In genomic region chr11:102849319-102849718, GRCh38 we compare ENCODE assay signal across 28 cellular contexts. TPM values are rescaled to one million over a fixed set of nuclear protein-coding genes. Genes with fewer than 3 reads are reported as not detected.
DNase-seq lines count a peak whose midpoint lies in the region; ATAC-seq, FAIRE-seq and TF ChIP-seq lines count a peak whose summit lies in the region.
"Had no signal": no experiment of that assay in that cellular context is flagged by ENCODE, and none has a peak within 500 bp of the region (broad histone marks: within the 10 kb centered on the region; RNA-seq: fewer than 3 reads in every experiment).

No MANE protein-coding gene starts in this region.

- H3K4me1 ChIP-seq in IMR-90 (ENCODE audit: control insufficient read depth, insufficient read depth, low read length): no peaks in the 10 kb centered on the region
- no peaks in the 10 kb centered on the region for H3K4me1 ChIP-seq in astrocyte (ENCODE audit: insufficient read depth, low read length)
- peaks cover 50% of the 10 kb centered on the region for H3K4me1 ChIP-seq in keratinocyte (ENCODE audit: control insufficient read depth, extremely low read depth, insufficient read depth, low read length)
- no peaks in the 10 kb centered on the region for H3K4me1 ChIP-seq in right atrium auricular region
- H3K4me1 ChIP-seq in effector memory CD4-positive, alpha-beta T cell (ENCODE audit: control insufficient read depth, insufficient read depth, low read length, poor library complexity, severe bottlenecking): no peaks in the 10 kb centered on the region
- no peaks in the 10 kb centered on the region for H3K4me1 ChIP-seq in upper lobe of right lung
- H3K4me1 ChIP-seq: left lung, right lobe of liver had no signal

- no peak overlapping the region for H3K4me3 Mint-ChIP-seq in astrocyte (ENCODE audit: unreplicated experiment)
- H3K4me3 Mint-ChIP-seq: activated naive CD8-positive, alpha-beta T cell treated with anti-CD3 and anti-CD28 coated beads, Interleukin-2, amount 10 ng/mL, durations not matched to agents 7 days and 5 days; activated T-helper 1 cell treated with anti-CD3 and anti-CD28 coated beads, Interleukin-12 subunit alpha, Interleukin-12 subunit beta, Interleukin-2, Interleukin-4 antibody, amounts not matched to agents 30 ng/mL and 10 ng/mL and 1 ng/mL, durations not matched to agents 14 hours and 24 hours and 36 hours; T-helper 2 cell treated with Interferon-gamma antibody and Interleukin-4, amounts not matched to agents 5 μg/mL and 100 μg/mL, for 36 hours had no signal

- no TSS peak for BruUV-seq in IMR-90 (replicated peaks; lab: Mats Ljungman, UMichigan)

- H3K4me3 ChIP-seq in IMR-90 (ENCODE audit: insufficient read depth, low read depth, low read length) (no peak overlapping the region), astrocyte (ENCODE audit: insufficient read depth, low read depth, low read length) (no peak overlapping the region), keratinocyte (ENCODE audit: control insufficient read depth in 2 of 3, extremely low read depth in 1 of 3, insufficient read depth in 2 of 3, low read depth in 1 of 3, low read length in 3 of 3) (no peak overlapping the region), right atrium auricular region (no peak overlapping the region), upper lobe of right lung (no peak overlapping the region)
- H3K4me3 ChIP-seq in effector memory CD4-positive, alpha-beta T cell (ENCODE audit: insufficient read depth, low read depth, low read length, poor library complexity, severe bottlenecking): no peak overlapping the region
- H3K4me3 ChIP-seq: left lung, right lobe of liver had no signal

- WGBS in IMR-90 (ENCODE audit: extremely low coverage in 2 of 2, insufficient read length in 1 of 2), 2 experiments: no CpG with 5 or more reads among the region's 1 CpG

- no peak overlapping the region for H3K56ac ChIP-seq in IMR-90 (ENCODE audit: extremely low read depth, insufficient read depth, low read length)

- no peak for TF ChIP-seq POLR2A in IMR-90 (IDR thresholded peaks at IDR 0.05; ENCODE audit: low read depth, low read length)

- no peaks in the 10 kb centered on the region for H3K36me3 Mint-ChIP-seq in astrocyte (ENCODE audit: low read depth, unreplicated experiment)
- H3K36me3 Mint-ChIP-seq: activated naive CD8-positive, alpha-beta T cell treated with anti-CD3 and anti-CD28 coated beads, Interleukin-2, amount 10 ng/mL, durations not matched to agents 7 days and 5 days had no signal

- no peak overlapping the region for H4K5ac ChIP-seq in IMR-90 (ENCODE audit: low read depth, low read length)

- no peak overlapping the region for H3K18ac ChIP-seq in IMR-90 (ENCODE audit: low read depth, low read length)

- no peak overlapping the region for H2AFZ ChIP-seq in IMR-90 (replicated peaks; ENCODE audit: low read length, poor library complexity)
- no peak overlapping the region for H2AFZ ChIP-seq in astrocyte (ENCODE audit: low read depth, low read length)
- H2AFZ ChIP-seq in keratinocyte (ENCODE audit: control insufficient read depth, low read length): no peak overlapping the region

- H4K8ac ChIP-seq in IMR-90 (ENCODE audit: low read depth in 2 of 2, low read length in 2 of 2): no peak overlapping the region

- H3K14ac ChIP-seq in IMR-90 (replicated peaks; ENCODE audit: low read depth, low read length): no peak overlapping the region

- no peak for ATAC-seq in IMR-90 (ENCODE audit: low read depth)
- ATAC-seq in upper lobe of right lung: no peak
- ATAC-seq: activated CD4-positive, CD25-positive, alpha-beta regulatory T cell treated with anti-CD3 and anti-CD28 coated beads, Interleukin-2, amount 50 U/mL, for 24 hours; left lung; right lobe of liver had no signal

- no peak overlapping the region for H2BK120ac ChIP-seq in IMR-90 (ENCODE audit: low read depth, low read length)

- no peak overlapping the region for H3K4ac ChIP-seq in IMR-90 (ENCODE audit: low read depth, low read length)

- POLR2A ChIA-PET in IMR-90 (lab: Charles Lee; ENCODE audit: unreplicated experiment): no interaction called here

- no peak overlapping the region for H2BK15ac ChIP-seq in IMR-90 (ENCODE audit: low read depth, low read length)

- H3K79me1 ChIP-seq in IMR-90 (ENCODE audit: low read depth in 1 of 2, low read length in 2 of 2): no peaks in the 10 kb centered on the region

- no peaks in the 10 kb centered on the region for H3K79me2 ChIP-seq in astrocyte (ENCODE audit: insufficient read depth, low read length)
- no peaks in the 10 kb centered on the region for H3K79me2 ChIP-seq in keratinocyte (ENCODE audit: control insufficient read depth, insufficient read depth, low read length)

- no peaks in the 10 kb centered on the region for H3K36me3 ChIP-seq in IMR-90 (ENCODE audit: control insufficient read depth, insufficient read depth, low read length)
- H3K36me3 ChIP-seq in astrocyte (ENCODE audit: insufficient read depth, low read length): no peaks in the 10 kb centered on the region
- H3K36me3 ChIP-seq in keratinocyte (ENCODE audit: control insufficient read depth in 2 of 2, extremely low read depth in 1 of 2, insufficient read depth in 2 of 2, low read length in 2 of 2): no peaks in the 10 kb centered on the region
- H3K36me3 ChIP-seq in right atrium auricular region: no peaks in the 10 kb centered on the region
- no peaks in the 10 kb centered on the region for H3K36me3 ChIP-seq in effector memory CD4-positive, alpha-beta T cell (ENCODE audit: control insufficient read depth, insufficient read depth, low read length)
- H3K36me3 ChIP-seq in upper lobe of right lung: no peaks in the 10 kb centered on the region
- H3K36me3 ChIP-seq: left lung, right lobe of liver had no signal

- dilution Hi-C loops in IMR-90 (cut with HindIII; ENCODE audit: low sequenced_read_pairs, unreplicated experiment): no loop called here
- dilution Hi-C loops in keratinocyte (cut with MboI; ENCODE audit: extremely low pct_ligation_motif_present, low sequenced_read_pairs): no loop called here

- in situ Hi-C loops in IMR-90 (cut with MboI; ENCODE audit: low sequenced_read_pairs): no loop called here

- H2BK20ac ChIP-seq in IMR-90 (ENCODE audit: low read depth, low read length): no peak overlapping the region

- no peak overlapping the region for H2BK5ac ChIP-seq in IMR-90 (ENCODE audit: low read depth, low read length, poor library complexity, severe bottlenecking)

- TF ChIP-seq CTCF in IMR-90 (conservative IDR thresholded peaks at IDR 0.05; ENCODE audit: low read depth, low read length): no peak
- TF ChIP-seq CTCF in astrocyte (IDR thresholded peaks at IDR 0.05; ENCODE audit: insufficient read depth, low read depth, low read length): no peak
- no peak for TF ChIP-seq CTCF in keratinocyte (optimal IDR thresholded peaks at IDR 0.05 in 1 of 3, IDR thresholded peaks at IDR 0.05 in 1 of 3, conservative IDR thresholded peaks at IDR 0.05 in 1 of 3; ENCODE audit: extremely low read depth in 1 of 3, insufficient read depth in 2 of 3, low read length in 3 of 3)
- no peak for TF ChIP-seq CTCF in right atrium auricular region (IDR thresholded peaks at IDR 0.05)
- no peak for TF ChIP-seq CTCF in upper lobe of right lung (IDR thresholded peaks at IDR 0.05)

- DNase-seq in AG20443 (ENCODE audit: low spot score) (peak; percentile 48), IMR-90 (peak; percentile 45), astrocyte (ENCODE audit: low read depth) (peak; percentile 49), keratinocyte (ENCODE audit: low read depth, low spot score) (no peak), right atrium auricular region (ENCODE audit: low spot score) (no peak), upper lobe of right lung (no peak), anterior cingulate cortex (lab: John Stamatoyannopoulos, UW) (no peak)
- no peak for DNase-seq in effector memory CD4-positive, alpha-beta T cell
- DNase-seq: activated CD8-positive, alpha-beta memory T cell treated with anti-CD3 and anti-CD28 coated beads for 24 hours; activated naive CD8-positive, alpha-beta T cell treated with anti-CD3 and anti-CD28 coated beads, Interleukin-2, amount 10 ng/mL, durations not matched to agents 7 days and 5 days; central memory CD4-positive, alpha-beta T cell; effector CD8-positive, alpha-beta T cell; GDM1; KG1; left lung; NCI-H1436; NK-92 treated with Interleukin-12 subunit alpha and Interleukin-12 subunit beta, amount 100 ng/mL, for 24 hours; right lobe of liver; SHP77 treated with DMSO at 0.1 percent for 48 hours; stimulated activated CD4-positive, alpha-beta T cell treated with anti-CD3 and anti-CD28 coated beads, Interleukin-1b, Interleukin-23, amount 100 ng/mL, for 48 hours had no signal

- CTCF ChIA-PET in IMR-90 (lab: Yijun Ruan, JAX): no interaction called here

- H3K9me3 Mint-ChIP-seq in astrocyte (ENCODE audit: unreplicated experiment): peaks cover 2% of the 10 kb centered on the region
- H3K9me3 Mint-ChIP-seq: activated naive CD8-positive, alpha-beta T cell treated with anti-CD3 and anti-CD28 coated beads, Interleukin-2, amount 10 ng/mL, durations not matched to agents 7 days and 5 days; activated T-helper 1 cell treated with anti-CD3 and anti-CD28 coated beads, Interleukin-12 subunit alpha, Interleukin-12 subunit beta, Interleukin-2, Interleukin-4 antibody, amounts not matched to agents 30 ng/mL and 10 ng/mL and 1 ng/mL, durations not matched to agents 14 hours and 24 hours and 36 hours; T-helper 2 cell treated with Interferon-gamma antibody and Interleukin-4, amounts not matched to agents 5 μg/mL and 100 μg/mL, for 36 hours had no signal

- H3K9me3 ChIP-seq in IMR-90 (ENCODE audit: control insufficient read depth, insufficient read depth, low read length): no peaks in the 10 kb centered on the region
- H3K9me3 ChIP-seq in astrocyte (ENCODE audit: insufficient read depth, low read depth, low read length): no peaks in the 10 kb centered on the region
- H3K9me3 ChIP-seq in keratinocyte (ENCODE audit: control insufficient read depth, low read depth, low read length): no peaks in the 10 kb centered on the region
- no peaks in the 10 kb centered on the region for H3K9me3 ChIP-seq in right atrium auricular region
- no peaks in the 10 kb centered on the region for H3K9me3 ChIP-seq in effector memory CD4-positive, alpha-beta T cell (ENCODE audit: control insufficient read depth, low read length)
- no peaks in the 10 kb centered on the region for H3K9me3 ChIP-seq in upper lobe of right lung
- H3K9me3 ChIP-seq: left lung, right lobe of liver had no signal

- no peak overlapping the region for H3K27ac ChIP-seq in IMR-90 (ENCODE audit: insufficient read depth, low read length)
- H3K27ac ChIP-seq in astrocyte (ENCODE audit: low read depth, low read length): no peak overlapping the region
- H3K27ac ChIP-seq in keratinocyte (ENCODE audit: control insufficient read depth, insufficient read depth, low read length): peak overlapping the region; percentile 85
- no peak overlapping the region for H3K27ac ChIP-seq in right atrium auricular region
- no peak overlapping the region for H3K27ac ChIP-seq in effector memory CD4-positive, alpha-beta T cell (ENCODE audit: insufficient read depth, low read length, poor library complexity, severe bottlenecking)
- no peak overlapping the region for H3K27ac ChIP-seq in upper lobe of right lung
- H3K27ac ChIP-seq: HL-60, left lung, right lobe of liver had no signal

- peaks cover 10% of the 10 kb centered on the region for H3K4me1 Mint-ChIP-seq in astrocyte (ENCODE audit: low read depth, unreplicated experiment)
- H3K4me1 Mint-ChIP-seq: activated naive CD8-positive, alpha-beta T cell treated with anti-CD3 and anti-CD28 coated beads, Interleukin-2, amount 10 ng/mL, durations not matched to agents 7 days and 5 days had no signal

- H4K20me1 ChIP-seq in IMR-90 (ENCODE audit: insufficient read depth, low read length): no peaks in the 10 kb centered on the region
- no peaks in the 10 kb centered on the region for H4K20me1 ChIP-seq in astrocyte (ENCODE audit: insufficient read depth, low read length)
- H4K20me1 ChIP-seq in keratinocyte (ENCODE audit: control insufficient read depth, extremely low read depth, insufficient read depth, low read length): no peaks in the 10 kb centered on the region

- H4K91ac ChIP-seq in IMR-90 (ENCODE audit: insufficient read depth, low read depth, low read length): no peak overlapping the region

- no peak for TF ChIP-seq RAD21 in IMR-90 (IDR thresholded peaks at IDR 0.05; ENCODE audit: low read length)

- H3K9me1 ChIP-seq in IMR-90 (ENCODE audit: insufficient read depth, low read length) (no peaks in the 10 kb centered on the region), keratinocyte (ENCODE audit: control insufficient read depth, extremely low read depth, insufficient read depth, low read length) (no peaks in the 10 kb centered on the region)

- no peak overlapping the region for H3K23ac ChIP-seq in IMR-90 (ENCODE audit: low read depth, low read length)

- H2AK5ac ChIP-seq in IMR-90 (ENCODE audit: low read depth, low read length): no peak overlapping the region

- no peak overlapping the region for H3K27ac Mint-ChIP-seq in astrocyte (ENCODE audit: unreplicated experiment)
- H3K27ac Mint-ChIP-seq: activated naive CD8-positive, alpha-beta T cell treated with anti-CD3 and anti-CD28 coated beads, Interleukin-2, amount 10 ng/mL, durations not matched to agents 7 days and 5 days; activated T-helper 1 cell treated with anti-CD3 and anti-CD28 coated beads, Interleukin-12 subunit alpha, Interleukin-12 subunit beta, Interleukin-2, Interleukin-4 antibody, amounts not matched to agents 30 ng/mL and 10 ng/mL and 1 ng/mL, durations not matched to agents 14 hours and 24 hours and 36 hours; T-helper 2 cell treated with Interferon-gamma antibody and Interleukin-4, amounts not matched to agents 5 μg/mL and 100 μg/mL, for 36 hours had no signal

- no peak overlapping the region for H3K4me2 ChIP-seq in IMR-90 (ENCODE audit: low read depth, low read length)
- H3K4me2 ChIP-seq in astrocyte (ENCODE audit: low read length): no peak overlapping the region
- peak overlapping the region; percentile 68 for H3K4me2 ChIP-seq in keratinocyte (ENCODE audit: control insufficient read depth, extremely low read depth, insufficient read depth, low read depth, low read length)

- H2AK9ac ChIP-seq in IMR-90 (replicated peaks; ENCODE audit: low read depth, low read length, poor library complexity): no peak overlapping the region

- H3K27me3 ChIP-seq in IMR-90 (ENCODE audit: control insufficient read depth, insufficient read depth, low read length): no peaks in the 10 kb centered on the region
- H3K27me3 ChIP-seq in astrocyte (ENCODE audit: insufficient read depth, low read length): no peaks in the 10 kb centered on the region
- H3K27me3 ChIP-seq in keratinocyte (ENCODE audit: control insufficient read depth, extremely low read depth, insufficient read depth, low read length): no peaks in the 10 kb centered on the region
- H3K27me3 ChIP-seq in right atrium auricular region: peaks cover 0 to 2% of the 10 kb centered on the region in 2 donors
- H3K27me3 ChIP-seq in effector memory CD4-positive, alpha-beta T cell (replicated peaks; ENCODE audit: control insufficient read depth, insufficient read depth, low read length, poor library complexity, severe bottlenecking): no peaks in the 10 kb centered on the region
- H3K27me3 ChIP-seq in upper lobe of right lung: no peaks in the 10 kb centered on the region
- H3K27me3 ChIP-seq: left lung, right lobe of liver had no signal

- FAIRE-seq in astrocyte (lab: Jason Lieb, UNC) (no peak), keratinocyte (lab: Jason Lieb, UNC) (peak; percentile 59)
- FAIRE-seq: frontal cortex, H1 had no signal

- H3K9ac ChIP-seq in IMR-90 (ENCODE audit: low read depth, low read length) (no peak overlapping the region), astrocyte (ENCODE audit: low read length) (no peak overlapping the region), keratinocyte (ENCODE audit: control insufficient read depth, extremely low read depth, insufficient read depth, low read length) (peak overlapping the region; percentile 29)

- no peaks in the 10 kb centered on the region for H3K27me3 Mint-ChIP-seq in astrocyte (ENCODE audit: low read depth, unreplicated experiment)

- intact Hi-C loops in IMR-90 (cut with micrococcal nuclease) (no loop called here), upper lobe of right lung (cut with DNase I) (no loop called here)

RNA-seq across cellular contexts. Expression of gene MMP3, which starts 5.9 kb away (rescaled TPM):
- total RNA-seq in IMR-90 (2012; rRNA removed): under 0.01 and 0.28 TPM in 2 replicates
- polyA plus RNA-seq in IMR-90 (2012; rRNA removed): 0.29 and 0.39 TPM in 2 replicates
- 0.03 and 0.09 TPM in 2 replicates for polyA plus RNA-seq in IMR-90 (2012; cell fraction: cytosol; rRNA removed)
- 0.04 and 0.09 TPM in 2 replicates for polyA plus RNA-seq in IMR-90 (2012; cell fraction: nucleus; rRNA removed; ENCODE audit: low replicate concordance)
- total RNA-seq in astrocyte: not detected in 2 replicates
- polyA plus RNA-seq in keratinocyte: 2.4 to 35.1 TPM (median 8.3 TPM) in 3 replicates
- polyA plus RNA-seq in keratinocyte (2011; ENCODE audit: low read depth): 5.3 TPM
- 2.4 and 2.7 TPM in 2 replicates for polyA plus RNA-seq in keratinocyte (2011; cell fraction: cytosol; rRNA removed)
- 18.0 and 21.0 TPM in 2 replicates for polyA plus RNA-seq in keratinocyte (2011; cell fraction: nucleus; rRNA removed)
- 1.5 and 3.1 TPM in 2 replicates for polyA plus RNA-seq in keratinocyte (2012; ENCODE audit: low replicate concordance)
- 3.3 to 14.3 TPM in 2 of 3 replicates, not detected in the other for polyA minus RNA-seq in keratinocyte
- not detected for polyA minus RNA-seq in keratinocyte (2011; cell fraction: cytosol; rRNA and poly(A)+ RNA removed)
- polyA minus RNA-seq in keratinocyte (2011; cell fraction: nucleus; rRNA and poly(A)+ RNA removed): 4.3 and 12.1 TPM in 2 replicates
- not detected for total RNA-seq in right atrium auricular region
- not detected for total RNA-seq in upper lobe of right lung
- total RNA-seq: activated naive CD8-positive, alpha-beta T cell treated with anti-CD3 and anti-CD28 coated beads, Interleukin-2, amount 10 ng/mL, durations not matched to agents 7 days and 5 days; activated T-helper 1 cell treated with anti-CD3 and anti-CD28 coated beads, Interleukin-12 subunit alpha, Interleukin-12 subunit beta, Interleukin-2, Interleukin-4 antibody, amounts not matched to agents 30 ng/mL and 10 ng/mL and 1 ng/mL, durations not matched to agents 14 hours and 24 hours and 36 hours; frontal cortex; H1; omental fat pad; right lobe of liver had no signal
- polyA plus RNA-seq: H1 had no signal

RNA-seq across cellular contexts. Expression of gene MMP12, which starts 25.5 kb away (rescaled TPM):
- total RNA-seq in IMR-90 (2012; rRNA removed): not detected in 2 replicates
- polyA plus RNA-seq in IMR-90 (2012; rRNA removed): not detected in 2 replicates
- not detected in 2 replicates for polyA plus RNA-seq in IMR-90 (2012; cell fraction: cytosol; rRNA removed)
- 0.05 TPM in 1 of 2 replicates, not detected in the other for polyA plus RNA-seq in IMR-90 (2012; cell fraction: nucleus; rRNA removed; ENCODE audit: low replicate concordance)
- not detected in 2 replicates for total RNA-seq in astrocyte
- polyA plus RNA-seq in keratinocyte: 0.05 to 0.28 TPM in 2 of 3 replicates, not detected in the other
- not detected for polyA plus RNA-seq in keratinocyte (2011; ENCODE audit: low read depth)
- polyA plus RNA-seq in keratinocyte (2011; cell fraction: cytosol; rRNA removed): 0.04 and 0.11 TPM in 2 replicates
- polyA plus RNA-seq in keratinocyte (2011; cell fraction: nucleus; rRNA removed): 0.64 and 0.70 TPM in 2 replicates
- 0.06 TPM in 1 of 2 replicates, not detected in the other for polyA plus RNA-seq in keratinocyte (2012; ENCODE audit: low replicate concordance)
- polyA minus RNA-seq in keratinocyte: 0.10 TPM in 1 of 3 replicates, not detected in the others
- not detected for polyA minus RNA-seq in keratinocyte (2011; cell fraction: cytosol; rRNA and poly(A)+ RNA removed)
- 0.32 TPM in 1 of 2 replicates, not detected in the other for polyA minus RNA-seq in keratinocyte (2011; cell fraction: nucleus; rRNA and poly(A)+ RNA removed)
- total RNA-seq in right atrium auricular region: not detected
- 0.75 TPM for total RNA-seq in upper lobe of right lung
- total RNA-seq: activated naive CD8-positive, alpha-beta T cell treated with anti-CD3 and anti-CD28 coated beads, Interleukin-2, amount 10 ng/mL, durations not matched to agents 7 days and 5 days; frontal cortex; H1 had no signal
- polyA plus RNA-seq: H1 had no signal

RNA-seq across cellular contexts. Expression of gene MMP1, which starts 51.4 kb away (rescaled TPM):
- total RNA-seq in IMR-90 (2012; rRNA removed) (245 and 246 TPM in 2 replicates), astrocyte (0.38 and 0.64 TPM in 2 replicates), right atrium auricular region (under 1 TPM in 1 of 2 donors, not detected in 1; 0.16 TPM), upper lobe of right lung (19.1 TPM)
- polyA plus RNA-seq in IMR-90 (2012; rRNA removed) (155 and 166 TPM in 2 replicates), keratinocyte (81.5 to 158 TPM (median 107 TPM) in 3 replicates)
- polyA plus RNA-seq in IMR-90 (2012; cell fraction: cytosol; rRNA removed): 30.1 and 60.9 TPM in 2 replicates
- polyA plus RNA-seq in IMR-90 (2012; cell fraction: nucleus; rRNA removed; ENCODE audit: low replicate concordance): 9.4 and 51.9 TPM in 2 replicates
- 8.7 TPM for polyA plus RNA-seq in keratinocyte (2011; ENCODE audit: low read depth)
- 24.4 and 29.6 TPM in 2 replicates for polyA plus RNA-seq in keratinocyte (2011; cell fraction: cytosol; rRNA removed)
- 121 and 131 TPM in 2 replicates for polyA plus RNA-seq in keratinocyte (2011; cell fraction: nucleus; rRNA removed)
- polyA plus RNA-seq in keratinocyte (2012; ENCODE audit: low replicate concordance): 14.7 and 75.0 TPM in 2 replicates
- polyA minus RNA-seq in keratinocyte: 29.2 to 105 TPM (median 63.0 TPM) in 3 replicates
- 20.9 TPM for polyA minus RNA-seq in keratinocyte (2011; cell fraction: cytosol; rRNA and poly(A)+ RNA removed)
- polyA minus RNA-seq in keratinocyte (2011; cell fraction: nucleus; rRNA and poly(A)+ RNA removed): 46.0 and 86.9 TPM in 2 replicates
- total RNA-seq: activated naive CD8-positive, alpha-beta T cell treated with anti-CD3 and anti-CD28 coated beads, Interleukin-2, amount 10 ng/mL, durations not matched to agents 7 days and 5 days; activated T-helper 1 cell treated with anti-CD3 and anti-CD28 coated beads, Interleukin-12 subunit alpha, Interleukin-12 subunit beta, Interleukin-2, Interleukin-4 antibody, amounts not matched to agents 30 ng/mL and 10 ng/mL and 1 ng/mL, durations not matched to agents 14 hours and 24 hours and 36 hours; frontal cortex; H1; omental fat pad; subcutaneous adipose tissue had no signal
- polyA plus RNA-seq: H1 had no signal

Comparison
In these comparisons a context has a peak if more than half of its experiments do, and no peak if none do; other contexts are left out.
1. DNase-seq: peak in AG20443 (single experiment), IMR-90 (single experiment) and astrocyte (single experiment); none in keratinocyte (single experiment), right atrium auricular region (single experiment), effector memory CD4-positive, alpha-beta T cell (0 of 3), upper lobe of right lung (single experiment) and anterior cingulate cortex (0 of 58).
2. RNA of gene MMP1, which starts 51.4 kb away (total RNA-seq): 245 to 246 TPM in IMR-90 and 19.1 TPM in upper lobe of right lung (single experiment); 0.38 to 0.64 TPM in astrocyte and 0.16 TPM in right atrium auricular region; every median in the first group is over 10 times any median in the second.